Comparison of ENCODE assay signal across 1 cellular context in genomic region chr19:40609561-40610395, GRCh38.
TF ChIP-seq lines count a peak whose summit lies in the region.

No MANE protein-coding gene starts in this region.

TF ChIP-seq in HepG2, 621 proteins besides CTCF, POLR2A, EP300 and RAD21 (continued from another document):
- 0 out of 2 replicates have a peak, but pooled peaks have one; percentile 5 for TF ChIP-seq ZNF281 (CRISPR knock-in tag; IDR thresholded peaks at IDR 0.05; ENCODE audit: borderline replicate concordance)
- TF ChIP-seq ZNF784 (CRISPR knock-in tag; IDR thresholded peaks at IDR 0.05; ENCODE audit: borderline replicate concordance), result 0 out of 2 replicates have a peak, but pooled peaks have one; percentile 61
- TF ChIP-seq HMGA1 (CRISPR knock-in tag; conservative IDR thresholded peaks at IDR 0.05), result no peak
- peak; percentile 79; the same call in 1 of the 2 replicates for TF ChIP-seq ZSCAN25 (CRISPR knock-in tag; IDR thresholded peaks at IDR 0.05)
- 0 out of 2 replicates have a peak, but pooled peaks have one; percentile 32 for TF ChIP-seq ZNF547 (CRISPR knock-in tag; IDR thresholded peaks at IDR 0.05)
- TF ChIP-seq CREB3 (CRISPR knock-in tag; IDR thresholded peaks at IDR 0.05), result no peak
- peak; percentile 23; the same call in 1 of the 2 replicates for TF ChIP-seq ETV5 (CRISPR knock-in tag; IDR thresholded peaks at IDR 0.05; ENCODE audit: borderline replicate concordance)
- TF ChIP-seq SP4 (CRISPR knock-in tag; IDR thresholded peaks at IDR 0.05), result 0 out of 2 replicates have a peak, but pooled peaks have one; percentile 61
- TF ChIP-seq MAX (IDR thresholded peaks at IDR 0.05), result 0 out of 2 replicates have a peak, but pooled peaks have one; percentile 16
- 0 out of 2 replicates have a peak, but pooled peaks have one; percentile 11 for TF ChIP-seq NFYB (CRISPR knock-in tag; IDR thresholded peaks at IDR 0.05)
- peak; percentile 43 for TF ChIP-seq ZNF687 (CRISPR knock-in tag; IDR thresholded peaks at IDR 0.05)
- no peak for TF ChIP-seq MXD4 (CRISPR knock-in tag; IDR thresholded peaks at IDR 0.05)
- 0 out of 2 replicates have a peak, but pooled peaks have one; percentile 22 for TF ChIP-seq ZNF691 (CRISPR knock-in tag; IDR thresholded peaks at IDR 0.05; ENCODE audit: borderline replicate concordance, low read depth)
- TF ChIP-seq GABPB1 (CRISPR knock-in tag; IDR thresholded peaks at IDR 0.05), result peak; percentile 62; the same call in 1 of the 2 replicates
- TF ChIP-seq BCL3 (CRISPR knock-in tag; IDR thresholded peaks at IDR 0.05), result 0 out of 2 replicates have a peak, but pooled peaks have one; percentile 41
- peak; percentile 49 for TF ChIP-seq PCBP2 (optimal IDR thresholded peaks at IDR 0.05; ENCODE audit: low read depth, low read length, poor library complexity, severe bottlenecking)
- no peak for TF ChIP-seq ARNTL (CRISPR knock-in tag; IDR thresholded peaks at IDR 0.05)
- peak; percentile 15; the same call in 1 of the 2 replicates for TF ChIP-seq UBTF (CRISPR knock-in tag; IDR thresholded peaks at IDR 0.05)
